Comparison of ENCODE assay signal across 9 cellular contexts in the genomic region with DNA sequence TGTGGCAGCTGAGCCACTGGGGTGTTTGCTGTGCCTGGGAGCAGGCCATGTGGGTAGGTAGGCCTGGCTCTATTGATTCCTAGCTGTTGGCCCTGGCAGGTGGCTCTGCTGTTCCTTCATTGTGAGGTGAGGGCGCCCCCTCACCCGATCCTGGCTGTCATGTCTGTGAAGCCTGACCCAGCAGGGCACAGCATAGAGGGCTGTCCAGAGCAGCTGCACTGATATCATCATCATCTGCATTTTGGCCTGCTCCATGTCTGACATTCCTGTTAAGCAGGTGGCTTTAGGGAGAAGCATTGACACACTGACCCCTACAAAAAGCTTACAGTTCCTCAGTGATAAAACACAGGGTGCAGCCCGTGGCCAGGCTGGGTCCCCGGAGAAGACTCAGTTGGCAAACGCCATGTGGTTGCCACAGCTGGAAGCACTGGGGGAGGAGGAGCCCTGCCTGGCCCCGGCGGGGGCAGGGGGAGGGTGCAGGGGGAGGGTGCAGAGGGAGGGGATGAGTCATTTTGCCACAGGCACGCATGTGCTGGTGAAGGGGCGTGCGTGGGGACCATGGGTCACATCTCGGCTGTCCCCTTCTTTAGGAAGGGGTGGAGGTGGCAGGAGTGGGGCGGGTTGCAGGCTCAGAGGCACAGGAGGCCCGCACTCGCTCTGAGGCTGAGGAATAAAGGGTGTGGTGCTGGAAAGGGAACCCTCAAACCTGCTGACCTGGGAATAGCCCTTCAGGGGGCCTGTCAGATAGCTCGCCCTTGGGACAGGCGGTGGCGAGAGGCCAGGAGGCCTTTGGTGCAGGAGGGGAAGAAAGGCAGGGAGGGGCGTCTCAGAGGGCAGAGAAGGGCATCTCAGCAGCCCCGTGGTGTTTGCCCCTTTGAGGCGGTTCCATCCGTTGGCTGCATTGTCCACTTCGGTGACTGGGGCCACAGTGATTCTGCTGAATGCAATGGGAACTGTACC. TPM values are rescaled to one million over a fixed set of nuclear protein-coding genes. Genes with fewer than 3 reads are reported as not detected.
DNase-seq lines count a peak whose midpoint lies in the region; ATAC-seq and TF ChIP-seq lines count a peak whose summit lies in the region.
"Had no signal": no experiment of that assay in that cellular context is flagged by ENCODE, and none has a peak within 500 bp of the region (broad histone marks: within the 10 kb centered on the region; RNA-seq: fewer than 3 reads in every experiment).

No MANE protein-coding gene starts in this region.

- intact Hi-C loops in left ventricle myocardium superior (cut with micrococcal nuclease) (no loop called here), left ventricle myocardium inferior (cut with micrococcal nuclease) (no loop called here)

- TF ChIP-seq CTCF in left ventricle myocardium inferior (IDR thresholded peaks at IDR 0.05; ENCODE audit: borderline replicate concordance) (no peak), WTC11 (IDR thresholded peaks at IDR 0.05) (no peak), mesothelial cell of epicardium (IDR thresholded peaks at IDR 0.05; ENCODE audit: unreplicated experiment) (no peak)

- ATAC-seq in left ventricle myocardium superior (peak; percentile 43), WTC11 (no peak; the same call in 1 of the 2 replicates)
- ATAC-seq: psoas muscle had no signal

- H3K27me3 ChIP-seq in left ventricle myocardium inferior (ENCODE audit: low read depth) = peaks cover 53% of the 10 kb centered on the region

- CTCF ChIA-PET in WTC11 (lab: Charles Lee) = interaction anchor here (0.8 kb wide), 1 partner anchor 130 kb away, joined by 3 read pairs; no protein-coding TSS in a partner anchor

- no peak for DNase-seq in left ventricle myocardium superior
- no peak for DNase-seq in left ventricle myocardium inferior
- DNase-seq in SW480 (ENCODE audit: low spot score) = peak; percentile 49
- DNase-seq in activated naive CD8-positive, alpha-beta T cell treated with anti-CD3 and anti-CD28 coated beads for 36 hours = peak; percentile 86
- DNase-seq in stimulated activated CD4-positive, alpha-beta T cell treated with anti-CD3 and anti-CD28 coated beads, TNF-alpha, amount 100 ng/mL, for 4 hours (ENCODE audit: low read depth in 3 of 3) = peak; percentile 63 to 86 (median 84)
- no peak for DNase-seq in WTC11 (ENCODE audit: low spot score)
- DNase-seq in mesothelial cell of epicardium (ENCODE audit: low spot score in 2 of 2, unreplicated experiment in 2 of 2) = no peak
- no peak for DNase-seq in NCI-H2081 treated with DMSO at 0.1 percent for 48 hours (lab: John Stamatoyannopoulos, UW)

- H3K4me1 Mint-ChIP-seq in activated naive CD8-positive, alpha-beta T cell treated with anti-CD3 and anti-CD28 coated beads for 36 hours = peaks cover 63% of the 10 kb centered on the region
- H3K4me1 Mint-ChIP-seq in WTC11 (peaks cover 7% of the 10 kb centered on the region), mesothelial cell of epicardium (peaks cover 5% of the 10 kb centered on the region)

- no peaks in the 10 kb centered on the region for H3K9me3 Mint-ChIP-seq in activated naive CD8-positive, alpha-beta T cell treated with anti-CD3 and anti-CD28 coated beads for 36 hours
- no peaks in the 10 kb centered on the region for H3K9me3 Mint-ChIP-seq in WTC11
- H3K9me3 Mint-ChIP-seq in mesothelial cell of epicardium = no peaks in the 10 kb centered on the region

- no peaks in the 10 kb centered on the region for H3K4me1 ChIP-seq in left ventricle myocardium inferior
- H3K4me1 ChIP-seq: psoas muscle had no signal

- H3K27ac ChIP-seq in left ventricle myocardium inferior (replicated peaks) = no peak overlapping the region
- H3K27ac ChIP-seq: psoas muscle had no signal

- no peak overlapping the region for H3K27ac Mint-ChIP-seq in activated naive CD8-positive, alpha-beta T cell treated with anti-CD3 and anti-CD28 coated beads for 36 hours
- H3K27ac Mint-ChIP-seq in WTC11 = no peak overlapping the region
- H3K27ac Mint-ChIP-seq in mesothelial cell of epicardium = no peak overlapping the region

- no peak overlapping the region for H3K4me3 Mint-ChIP-seq in activated naive CD8-positive, alpha-beta T cell treated with anti-CD3 and anti-CD28 coated beads for 36 hours
- H3K4me3 Mint-ChIP-seq in WTC11 (no peak overlapping the region), mesothelial cell of epicardium (no peak overlapping the region)

- POLR2A ChIA-PET in WTC11 (lab: Charles Lee) = no interaction called here

- no peaks in the 10 kb centered on the region for H3K9me3 ChIP-seq in left ventricle myocardium inferior (replicated peaks)
- H3K9me3 ChIP-seq: psoas muscle had no signal

- H3K27me3 Mint-ChIP-seq in activated naive CD8-positive, alpha-beta T cell treated with anti-CD3 and anti-CD28 coated beads for 36 hours = no peaks in the 10 kb centered on the region
- H3K27me3 Mint-ChIP-seq in WTC11 (ENCODE audit: low read depth) = no peaks in the 10 kb centered on the region
- peaks cover 20% of the 10 kb centered on the region for H3K27me3 Mint-ChIP-seq in mesothelial cell of epicardium (ENCODE audit: low read depth)

- no peak overlapping the region for H3K4me3 ChIP-seq in left ventricle myocardium inferior
- H3K4me3 ChIP-seq: psoas muscle had no signal

- no peaks in the 10 kb centered on the region for H3K36me3 ChIP-seq in left ventricle myocardium inferior

- peaks cover 36% of the 10 kb centered on the region for H3K36me3 Mint-ChIP-seq in activated naive CD8-positive, alpha-beta T cell treated with anti-CD3 and anti-CD28 coated beads for 36 hours
- no peaks in the 10 kb centered on the region for H3K36me3 Mint-ChIP-seq in WTC11
- H3K36me3 Mint-ChIP-seq in mesothelial cell of epicardium = no peaks in the 10 kb centered on the region

TF ChIP-seq in WTC11, 78 proteins besides CTCF, POLR2A, EP300 and RAD21:
- TF ChIP-seq ZNF138 (CRISPR knock-in tag; conservative IDR thresholded peaks at IDR 0.05) (no peak), GABPB1 (CRISPR knock-in tag; IDR thresholded peaks at IDR 0.05) (no peak), JUN (CRISPR knock-in tag; IDR thresholded peaks at IDR 0.05) (no peak), HMGA2 (CRISPR knock-in tag; IDR thresholded peaks at IDR 0.05) (no peak), JAZF1 (CRISPR knock-in tag; IDR thresholded peaks at IDR 0.05) (no peak), IRF2 (CRISPR knock-in tag; IDR thresholded peaks at IDR 0.05; ENCODE audit: borderline replicate concordance, low read depth) (no peak), OVOL2 (CRISPR knock-in tag; IDR thresholded peaks at IDR 0.05; ENCODE audit: borderline replicate concordance) (no peak)
- TF ChIP-seq, protein P1, sequence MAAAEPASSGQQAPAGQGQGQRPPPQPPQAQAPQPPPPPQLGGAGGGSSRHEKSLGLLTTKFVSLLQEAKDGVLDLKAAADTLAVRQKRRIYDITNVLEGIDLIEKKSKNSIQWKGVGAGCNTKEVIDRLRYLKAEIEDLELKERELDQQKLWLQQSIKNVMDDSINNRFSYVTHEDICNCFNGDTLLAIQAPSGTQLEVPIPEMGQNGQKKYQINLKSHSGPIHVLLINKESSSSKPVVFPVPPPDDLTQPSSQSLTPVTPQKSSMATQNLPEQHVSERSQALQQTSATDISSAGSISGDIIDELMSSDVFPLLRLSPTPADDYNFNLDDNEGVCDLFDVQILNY (CRISPR knock-in tag; IDR thresholded peaks at IDR 0.05) = no peak
- TF ChIP-seq, protein P2, sequence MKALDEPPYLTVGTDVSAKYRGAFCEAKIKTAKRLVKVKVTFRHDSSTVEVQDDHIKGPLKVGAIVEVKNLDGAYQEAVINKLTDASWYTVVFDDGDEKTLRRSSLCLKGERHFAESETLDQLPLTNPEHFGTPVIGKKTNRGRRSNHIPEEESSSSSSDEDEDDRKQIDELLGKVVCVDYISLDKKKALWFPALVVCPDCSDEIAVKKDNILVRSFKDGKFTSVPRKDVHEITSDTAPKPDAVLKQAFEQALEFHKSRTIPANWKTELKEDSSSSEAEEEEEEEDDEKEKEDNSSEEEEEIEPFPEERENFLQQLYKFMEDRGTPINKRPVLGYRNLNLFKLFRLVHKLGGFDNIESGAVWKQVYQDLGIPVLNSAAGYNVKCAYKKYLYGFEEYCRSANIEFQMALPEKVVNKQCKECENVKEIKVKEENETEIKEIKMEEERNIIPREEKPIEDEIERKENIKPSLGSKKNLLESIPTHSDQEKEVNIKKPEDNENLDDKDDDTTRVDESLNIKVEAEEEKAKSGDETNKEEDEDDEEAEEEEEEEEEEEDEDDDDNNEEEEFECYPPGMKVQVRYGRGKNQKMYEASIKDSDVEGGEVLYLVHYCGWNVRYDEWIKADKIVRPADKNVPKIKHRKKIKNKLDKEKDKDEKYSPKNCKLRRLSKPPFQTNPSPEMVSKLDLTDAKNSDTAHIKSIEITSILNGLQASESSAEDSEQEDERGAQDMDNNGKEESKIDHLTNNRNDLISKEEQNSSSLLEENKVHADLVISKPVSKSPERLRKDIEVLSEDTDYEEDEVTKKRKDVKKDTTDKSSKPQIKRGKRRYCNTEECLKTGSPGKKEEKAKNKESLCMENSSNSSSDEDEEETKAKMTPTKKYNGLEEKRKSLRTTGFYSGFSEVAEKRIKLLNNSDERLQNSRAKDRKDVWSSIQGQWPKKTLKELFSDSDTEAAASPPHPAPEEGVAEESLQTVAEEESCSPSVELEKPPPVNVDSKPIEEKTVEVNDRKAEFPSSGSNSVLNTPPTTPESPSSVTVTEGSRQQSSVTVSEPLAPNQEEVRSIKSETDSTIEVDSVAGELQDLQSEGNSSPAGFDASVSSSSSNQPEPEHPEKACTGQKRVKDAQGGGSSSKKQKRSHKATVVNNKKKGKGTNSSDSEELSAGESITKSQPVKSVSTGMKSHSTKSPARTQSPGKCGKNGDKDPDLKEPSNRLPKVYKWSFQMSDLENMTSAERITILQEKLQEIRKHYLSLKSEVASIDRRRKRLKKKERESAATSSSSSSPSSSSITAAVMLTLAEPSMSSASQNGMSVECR (CRISPR knock-in tag; IDR thresholded peaks at IDR 0.05; ENCODE audit: borderline replicate concordance) = no peak
- TF ChIP-seq, protein P3, sequence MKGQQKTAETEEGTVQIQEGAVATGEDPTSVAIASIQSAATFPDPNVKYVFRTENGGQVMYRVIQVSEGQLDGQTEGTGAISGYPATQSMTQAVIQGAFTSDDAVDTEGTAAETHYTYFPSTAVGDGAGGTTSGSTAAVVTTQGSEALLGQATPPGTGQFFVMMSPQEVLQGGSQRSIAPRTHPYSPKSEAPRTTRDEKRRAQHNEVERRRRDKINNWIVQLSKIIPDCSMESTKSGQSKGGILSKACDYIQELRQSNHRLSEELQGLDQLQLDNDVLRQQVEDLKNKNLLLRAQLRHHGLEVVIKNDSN (CRISPR knock-in tag; IDR thresholded peaks at IDR 0.05) = no peak

RNA-seq across cellular contexts. Expression of a gene that starts 31.6 kb away (rescaled TPM):
- total RNA-seq in left ventricle myocardium superior (3.7 TPM), left ventricle myocardium inferior (2.1 TPM), WTC11 (2021) (1.9 to 2.4 TPM (median 2.3 TPM) in 3 replicates), mesothelial cell of epicardium (1.7 to 2.5 TPM (median 1.8 TPM) in 3 replicates)
- total RNA-seq in activated naive CD8-positive, alpha-beta T cell treated with anti-CD3 and anti-CD28 coated beads for 36 hours = 100 to 1,000 TPM; 220 to 225 TPM

Comparison
In these comparisons a context has a peak if more than half of its experiments do, and no peak if none do; other contexts are left out.
1. DNase-seq: peak in SW480 (single experiment), activated naive CD8-positive, alpha-beta T cell treated with anti-CD3 and anti-CD28 coated beads for 36 hours (single experiment) and stimulated activated CD4-positive, alpha-beta T cell treated with anti-CD3 and anti-CD28 coated beads, TNF-alpha, amount 100 ng/mL, for 4 hours (3 of 3); none in left ventricle myocardium superior (single experiment), left ventricle myocardium inferior (single experiment), WTC11 (single experiment), mesothelial cell of epicardium (0 of 2) and NCI-H2081 treated with DMSO at 0.1 percent for 48 hours (single experiment).
2. RNA of a gene that starts 31.6 kb away (total RNA-seq): 220 to 225 TPM in activated naive CD8-positive, alpha-beta T cell treated with anti-CD3 and anti-CD28 coated beads for 36 hours; 3.7 TPM in left ventricle myocardium superior (single experiment), 1.7 to 2.5 TPM in mesothelial cell of epicardium, 1.9 to 2.4 TPM in WTC11 and 2.1 TPM in left ventricle myocardium inferior (single experiment); every median in the first group is over 10 times any median in the second.